In genomic region chr13:25847145-25847544, GRCh38 we compare ENCODE assay signal across 10 cellular contexts.
DNase-seq lines count a peak whose midpoint lies in the region; ATAC-seq, FAIRE-seq and TF ChIP-seq lines count a peak whose summit lies in the region.
"Had no signal": no experiment of that assay in that cellular context is flagged by ENCODE, and none has a peak within 500 bp of the region (broad histone marks: within the 10 kb centered on the region; RNA-seq: fewer than 3 reads in every experiment).

No MANE protein-coding gene starts in this region.

- H3K9ac ChIP-seq in KMS-11, result peak overlapping the region; percentile 48

- H4K20me1 ChIP-seq in KMS-11 (ENCODE audit: insufficient read depth), result no peaks in the 10 kb centered on the region

- no peaks in the 10 kb centered on the region for H3K27me3 ChIP-seq in KMS-11 (ENCODE audit: insufficient read depth, low read depth)

- peak overlapping the region; percentile 84 for H3K27ac ChIP-seq in KMS-11

- no peak for TF ChIP-seq CTCF in KMS-11 (conservative IDR thresholded peaks at IDR 0.05; ENCODE audit: low read depth, low read length)

- H3K4me2 ChIP-seq in KMS-11, result peak overlapping the region; percentile 79

- H2AFZ ChIP-seq in KMS-11 (ENCODE audit: low read depth), result peak overlapping the region; percentile 32

- DNase-seq in fibroblast of peridontal ligament (ENCODE audit: extremely low read depth) (peak; percentile 26), NCI-H2171 (lab: John Stamatoyannopoulos, UW) (no peak), NCI-H446 (lab: John Stamatoyannopoulos, UW) (no peak), NCI-H226 (no peak), HTR-8/SVneo (ENCODE audit: insufficient read length, low spot score) (no peak)
- DNase-seq: activated B cell treated with CpG ODN at 0.5 μM for 24 hours, OCI-M1 had no signal

- peaks cover 68% of the 10 kb centered on the region for H3K4me1 ChIP-seq in KMS-11 (ENCODE audit: low read depth, poor library complexity, severe bottlenecking)

- no peaks in the 10 kb centered on the region for H3K36me3 ChIP-seq in KMS-11 (ENCODE audit: insufficient read depth)

- FAIRE-seq in HTR-8/SVneo (lab: Jason Lieb, UNC), result no peak

- H3K4me3 ChIP-seq in KMS-11 (IDR thresholded peaks at IDR 0.05; ENCODE audit: insufficient read depth, low read depth, low read length), result no peak overlapping the region

- no peaks in the 10 kb centered on the region for H3K79me2 ChIP-seq in KMS-11 (ENCODE audit: insufficient read depth, low read depth)

- ATAC-seq in GM18517 (IDR thresholded peaks at IDR 0.05; ENCODE audit: unreplicated experiment), result peak; percentile 91
- peak; percentile 84 for ATAC-seq in GM21447 (IDR thresholded peaks at IDR 0.05; ENCODE audit: unreplicated experiment)
